ENCODE assay signal across 15 cellular contexts in genomic region chr1:8589571-8589970, GRCh38.
DNase-seq lines count a peak whose midpoint lies in the region; ATAC-seq, FAIRE-seq and TF ChIP-seq lines count a peak whose summit lies in the region.
"Had no signal": no experiment of that assay in that cellular context is flagged by ENCODE, and none has a peak within 500 bp of the region (broad histone marks: within the 10 kb centered on the region; RNA-seq: fewer than 3 reads in every experiment).

No MANE protein-coding gene starts in this region.

- no peak overlapping the region for H2AFZ ChIP-seq in astrocyte (ENCODE audit: low read depth, low read length)

- H3K4me3 Mint-ChIP-seq in activated naive CD8-positive, alpha-beta T cell = no peak overlapping the region
- H3K4me3 Mint-ChIP-seq in activated naive CD8-positive, alpha-beta T cell treated with anti-CD3 and anti-CD28 coated beads, Interleukin-2, amount 50 U/mL, for 24 hours = no peak overlapping the region
- H3K4me3 Mint-ChIP-seq in astrocyte (ENCODE audit: unreplicated experiment) (no peak overlapping the region), naive B cell (peak overlapping the region in 1 of 8 donors; percentile 22)

- no peaks in the 10 kb centered on the region for H3K36me3 ChIP-seq in astrocyte (ENCODE audit: insufficient read depth, low read length)

- H3K27me3 Mint-ChIP-seq in activated naive CD8-positive, alpha-beta T cell = no peaks in the 10 kb centered on the region
- H3K27me3 Mint-ChIP-seq in activated naive CD8-positive, alpha-beta T cell treated with anti-CD3 and anti-CD28 coated beads, Interleukin-2, amount 50 U/mL, for 24 hours = no peaks in the 10 kb centered on the region
- H3K27me3 Mint-ChIP-seq in astrocyte (ENCODE audit: low read depth, unreplicated experiment) = no peaks in the 10 kb centered on the region
- no peaks in the 10 kb centered on the region for H3K27me3 Mint-ChIP-seq in naive B cell

- H3K4me1 ChIP-seq in astrocyte (ENCODE audit: insufficient read depth, low read length) = no peaks in the 10 kb centered on the region

- no peak for FAIRE-seq in astrocyte (lab: Jason Lieb, UNC)
- FAIRE-seq: H54 had no signal

- no peaks in the 10 kb centered on the region for H3K9me3 ChIP-seq in astrocyte (ENCODE audit: insufficient read depth, low read depth, low read length)

- H3K4me1 Mint-ChIP-seq in activated naive CD8-positive, alpha-beta T cell (ENCODE audit: low read depth) = peaks cover 27% of the 10 kb centered on the region
- H3K4me1 Mint-ChIP-seq in activated naive CD8-positive, alpha-beta T cell treated with anti-CD3 and anti-CD28 coated beads, Interleukin-2, amount 50 U/mL, for 24 hours = peaks cover 36% of the 10 kb centered on the region
- H3K4me1 Mint-ChIP-seq in astrocyte (ENCODE audit: low read depth, unreplicated experiment) (peaks cover 55% of the 10 kb centered on the region), naive B cell (peaks cover 36 to 59% (median 57%) of the 10 kb centered on the region in 3 donors)

- H3K79me2 ChIP-seq in astrocyte (ENCODE audit: insufficient read depth, low read length) = peaks cover 17% of the 10 kb centered on the region

- peaks cover 45% of the 10 kb centered on the region for H4K20me1 ChIP-seq in astrocyte (ENCODE audit: insufficient read depth, low read length)

- TF ChIP-seq CTCF in astrocyte (IDR thresholded peaks at IDR 0.05; ENCODE audit: insufficient read depth, low read depth, low read length) = no peak

- H3K27me3 ChIP-seq in astrocyte (ENCODE audit: insufficient read depth, low read length) = no peaks in the 10 kb centered on the region
- H3K27me3 ChIP-seq: BLaER1 treated with 17β-estradiol and CSF1 and Interleukin-3, amounts not matched to agents 10 nM and 100 nM had no signal

- H3K9me3 Mint-ChIP-seq in activated naive CD8-positive, alpha-beta T cell (ENCODE audit: low read depth) = no peaks in the 10 kb centered on the region
- H3K9me3 Mint-ChIP-seq in activated naive CD8-positive, alpha-beta T cell treated with anti-CD3 and anti-CD28 coated beads, Interleukin-2, amount 50 U/mL, for 24 hours = peaks cover 7% of the 10 kb centered on the region
- H3K9me3 Mint-ChIP-seq in astrocyte (ENCODE audit: unreplicated experiment) = peaks cover 5% of the 10 kb centered on the region
- peaks cover 0 to 3% (median 0%) of the 10 kb centered on the region in 7 donors for H3K9me3 Mint-ChIP-seq in naive B cell

- peaks cover 10% of the 10 kb centered on the region for H3K36me3 Mint-ChIP-seq in activated naive CD8-positive, alpha-beta T cell
- H3K36me3 Mint-ChIP-seq in activated naive CD8-positive, alpha-beta T cell treated with anti-CD3 and anti-CD28 coated beads, Interleukin-2, amount 50 U/mL, for 24 hours (ENCODE audit: low read depth) = peaks cover 17% of the 10 kb centered on the region
- H3K36me3 Mint-ChIP-seq in astrocyte (ENCODE audit: low read depth, unreplicated experiment) (peaks cover 10% of the 10 kb centered on the region), naive B cell (peaks cover 0 to 12% of the 10 kb centered on the region in 2 donors)

- H3K9ac ChIP-seq in astrocyte (ENCODE audit: low read length) = no peak overlapping the region
- H3K9ac ChIP-seq: BLaER1 treated with 17β-estradiol and CSF1 and Interleukin-3, amounts not matched to agents 10 nM and 100 nM had no signal

- no peak overlapping the region for H3K4me3 ChIP-seq in astrocyte (ENCODE audit: insufficient read depth, low read depth, low read length)
- H3K4me3 ChIP-seq: BLaER1 treated with 17β-estradiol and CSF1 and Interleukin-3, amounts not matched to agents 10 nM and 100 nM had no signal

- no peak for ATAC-seq in activated naive CD8-positive, alpha-beta T cell treated with anti-CD3 and anti-CD28 coated beads, Interleukin-2, amount 50 U/mL, for 24 hours
- ATAC-seq in naive B cell (ENCODE audit: low read depth in 2 of 2) = no peak
- no peak for ATAC-seq in HG03039 (IDR thresholded peaks at IDR 0.05; ENCODE audit: unreplicated experiment)
- ATAC-seq in HG03469 (IDR thresholded peaks at IDR 0.05; ENCODE audit: unreplicated experiment) = no peak
- ATAC-seq: PC-3 had no signal

- peak overlapping the region; percentile 12 for H3K27ac Mint-ChIP-seq in activated naive CD8-positive, alpha-beta T cell
- no peak overlapping the region for H3K27ac Mint-ChIP-seq in activated naive CD8-positive, alpha-beta T cell treated with anti-CD3 and anti-CD28 coated beads, Interleukin-2, amount 50 U/mL, for 24 hours
- H3K27ac Mint-ChIP-seq in astrocyte (ENCODE audit: unreplicated experiment) (peak overlapping the region; percentile 4), naive B cell (peak overlapping the region in 4 of 6 donors; percentile 56 to 84 (median 64))

- no peak for DNase-seq in activated naive CD8-positive, alpha-beta T cell treated with anti-CD3 and anti-CD28 coated beads, Interleukin-2, amount 50 U/mL, for 24 hours
- DNase-seq in astrocyte (ENCODE audit: low read depth) (no peak), naive B cell (no peak), cerebellar cortex (ENCODE audit: low spot score) (no peak), middle frontal gyrus (ENCODE audit: extremely low spot score, low spot score) (no peak)
- DNase-seq: 8988T, NCI-H1092 treated with DMSO at 0.1 percent for 48 hours, NCI-H1694 treated with DMSO at 0.1 percent for 48 hours, NCI-H345, PC-3 had no signal

- no peak overlapping the region for H3K4me2 ChIP-seq in astrocyte (ENCODE audit: low read length)
- H3K4me2 ChIP-seq: BLaER1 treated with 17β-estradiol and CSF1 and Interleukin-3, amounts not matched to agents 10 nM and 100 nM had no signal

- H3K27ac ChIP-seq in astrocyte (ENCODE audit: low read depth, low read length) = no peak overlapping the region
- H3K27ac ChIP-seq: BLaER1 treated with 17β-estradiol and CSF1 and Interleukin-3, amounts not matched to agents 10 nM and 100 nM had no signal
